In the genomic region with DNA sequence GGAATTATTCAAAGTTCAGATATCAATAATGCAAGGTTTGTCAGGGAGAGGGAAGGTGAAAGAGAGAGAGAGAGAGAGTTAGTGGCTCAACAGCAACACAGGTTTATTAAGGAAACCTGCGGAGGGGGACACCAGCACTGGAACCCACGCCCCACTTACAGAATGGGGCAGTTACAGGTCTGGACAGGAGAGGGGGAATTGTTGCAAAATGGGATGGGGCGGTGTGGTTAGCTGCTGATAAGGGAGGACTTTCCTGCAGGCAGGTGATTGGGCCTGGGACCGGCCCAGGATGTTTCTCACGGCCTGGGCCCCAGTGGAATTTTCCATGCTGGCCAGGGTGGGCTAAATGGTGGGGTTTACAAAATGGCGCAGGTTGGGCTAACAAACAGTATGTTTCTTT, we compare ENCODE assay signal across 39 cellular contexts.
"Had no signal": no experiment of that assay in that cellular context is flagged by ENCODE, and none has a peak within 500 bp of the region (broad histone marks: within the 10 kb centered on the region; RNA-seq: fewer than 3 reads in every experiment).

No MANE protein-coding gene starts in this region.

- H3K4me3 ChIP-seq: adrenal gland, body of pancreas, breast epithelium, cardiac muscle cell, coronary artery, dorsolateral prefrontal cortex, esophagus muscularis mucosa, gastrocnemius medialis, heart left ventricle had no signal

- H3K36me3 ChIP-seq: adrenal gland, breast epithelium, cardiac muscle cell, esophagus muscularis mucosa, gastrocnemius medialis, heart left ventricle, WERI-Rb-1 had no signal

- DNase-seq: activated CD4-positive, alpha-beta memory T cell treated with anti-CD3 and anti-CD28 coated beads for 36 hours; activated CD4-positive, alpha-beta T cell treated with anti-CD3 and anti-CD28 coated beads for 36 hours; activated CD4-positive, alpha-beta T cell treated with anti-CD3 and anti-CD28 coated beads, Interleukin-2, amount 10 ng/mL, durations not matched to agents 24 days and 14 days; activated CD4-positive, CD25-positive, alpha-beta regulatory T cell; activated CD4-positive, CD25-positive, alpha-beta regulatory T cell treated with anti-CD3 and anti-CD28 coated beads, Interleukin-2, amount 50 U/mL, for 72 hours; activated CD8-positive, alpha-beta memory T cell treated with anti-CD3 and anti-CD28 coated beads, Interleukin-2, amount 10 ng/mL, durations not matched to agents 7 days and 5 days; activated CD8-positive, alpha-beta memory T cell treated with anti-CD3 and anti-CD28 coated beads, Interleukin-2, amount 50 U/mL, for 4 hours; activated CD8-positive, alpha-beta T cell treated with anti-CD3 and anti-CD28 coated beads, Interleukin-2, amount 10 ng/mL, durations not matched to agents 7 days and 5 days; activated effector memory CD4-positive, alpha-beta T cell treated with anti-CD3 and anti-CD28 coated beads, Interleukin-2, amount 50 U/mL, for 16 hours; activated naive CD4-positive, alpha-beta T cell treated with anti-CD3 and anti-CD28 coated beads for 36 hours; activated naive CD8-positive, alpha-beta T cell treated with anti-CD3 and anti-CD28 coated beads for 36 hours; activated naive CD8-positive, alpha-beta T cell treated with anti-CD3 and anti-CD28 coated beads, Interleukin-2, amount 50 U/mL, for 24 hours; activated T-cell treated with anti-CD3 and anti-CD28 coated beads, Interleukin-2, amount 50 U/mL, for 1 hour; activated T-cell treated with anti-CD3 and anti-CD28 coated beads, Interleukin-2, amount 50 U/mL, for 48 hours; adrenal gland; amygdala; aorta; body of pancreas; central memory CD4-positive, alpha-beta T cell; dorsolateral prefrontal cortex; effector memory CD4-positive, alpha-beta T cell; erythroblast; foreskin keratinocyte; gastrocnemius medialis; glutamatergic neuron; heart left ventricle; T-helper 1 cell; T-helper 17 cell; T1000; WERI-Rb-1 had no signal

- H3K36me3 Mint-ChIP-seq: activated CD4-positive, alpha-beta memory T cell treated with anti-CD3 and anti-CD28 coated beads for 36 hours; activated CD8-positive, alpha-beta memory T cell treated with anti-CD3 and anti-CD28 coated beads, Interleukin-2, amount 10 ng/mL, durations not matched to agents 7 days and 5 days; activated naive CD4-positive, alpha-beta T cell treated with anti-CD3 and anti-CD28 coated beads, Interleukin-2, amount 50 U/mL, for 24 hours; activated naive CD8-positive, alpha-beta T cell treated with anti-CD3 and anti-CD28 coated beads for 36 hours had no signal

- H3K9me3 ChIP-seq: adrenal gland, body of pancreas, gastrocnemius medialis had no signal

- H3K27ac Mint-ChIP-seq: activated CD4-positive, alpha-beta memory T cell treated with anti-CD3 and anti-CD28 coated beads for 36 hours; activated CD4-positive, alpha-beta T cell treated with anti-CD3 and anti-CD28 coated beads for 36 hours; activated CD4-positive, alpha-beta T cell treated with anti-CD3 and anti-CD28 coated beads, Interleukin-2, amount 10 ng/mL, durations not matched to agents 24 days and 14 days; activated CD8-positive, alpha-beta memory T cell treated with anti-CD3 and anti-CD28 coated beads, Interleukin-2, amount 10 ng/mL, durations not matched to agents 7 days and 5 days; activated CD8-positive, alpha-beta T cell treated with anti-CD3 and anti-CD28 coated beads, Interleukin-2, amount 10 ng/mL, durations not matched to agents 7 days and 5 days; activated naive CD4-positive, alpha-beta T cell treated with anti-CD3 and anti-CD28 coated beads for 36 hours; activated naive CD4-positive, alpha-beta T cell treated with anti-CD3 and anti-CD28 coated beads, Interleukin-2, amount 50 U/mL, for 24 hours; activated naive CD8-positive, alpha-beta T cell treated with anti-CD3 and anti-CD28 coated beads for 36 hours; activated naive CD8-positive, alpha-beta T cell treated with anti-CD3 and anti-CD28 coated beads, Interleukin-2, amount 50 U/mL, for 24 hours; activated T-helper 1 cell treated with anti-CD3 and anti-CD28 coated beads, Interleukin-12 subunit alpha, Interleukin-12 subunit beta, Interleukin-2, Interleukin-4 antibody, amounts not matched to agents 30 ng/mL and 10 ng/mL and 1 ng/mL, durations not matched to agents 14 hours and 24 hours and 36 hours; activated T-helper 2 cell treated with anti-CD3 and anti-CD28 coated beads, Interferon-gamma antibody, Interleukin-2, Interleukin-4, amounts not matched to agents 10 μg/mL and 5 μg/mL and 100 μg/mL, durations not matched to agents 14 hours and 24 hours and 36 hours; dendritic cell treated with granulocyte-macrophage colony-stimulating factor and Interleukin-4, amounts not matched to agents 40 ng/mL and 50 ng/mL, for 4 days; T-helper 17 cell; T-helper 2 cell treated with Interferon-gamma antibody and Interleukin-4, amounts not matched to agents 5 μg/mL and 100 μg/mL, for 36 hours had no signal

- H3K27me3 ChIP-seq: adrenal gland, body of pancreas, breast epithelium, cardiac muscle cell, dorsolateral prefrontal cortex, esophagus muscularis mucosa, foreskin keratinocyte, gastrocnemius medialis, heart left ventricle had no signal

- H3K4me3 Mint-ChIP-seq: activated CD4-positive, alpha-beta memory T cell treated with anti-CD3 and anti-CD28 coated beads for 36 hours; activated CD4-positive, alpha-beta T cell treated with anti-CD3 and anti-CD28 coated beads for 36 hours; activated CD4-positive, alpha-beta T cell treated with anti-CD3 and anti-CD28 coated beads, Interleukin-2, amount 10 ng/mL, durations not matched to agents 24 days and 14 days; activated CD8-positive, alpha-beta memory T cell treated with anti-CD3 and anti-CD28 coated beads, Interleukin-2, amount 10 ng/mL, durations not matched to agents 7 days and 5 days; activated CD8-positive, alpha-beta T cell treated with anti-CD3 and anti-CD28 coated beads, Interleukin-2, amount 10 ng/mL, durations not matched to agents 7 days and 5 days; activated naive CD4-positive, alpha-beta T cell treated with anti-CD3 and anti-CD28 coated beads for 36 hours; activated naive CD4-positive, alpha-beta T cell treated with anti-CD3 and anti-CD28 coated beads, Interleukin-2, amount 50 U/mL, for 24 hours; activated naive CD8-positive, alpha-beta T cell treated with anti-CD3 and anti-CD28 coated beads for 36 hours; activated naive CD8-positive, alpha-beta T cell treated with anti-CD3 and anti-CD28 coated beads, Interleukin-2, amount 50 U/mL, for 24 hours; activated T-helper 1 cell treated with anti-CD3 and anti-CD28 coated beads, Interleukin-12 subunit alpha, Interleukin-12 subunit beta, Interleukin-2, Interleukin-4 antibody, amounts not matched to agents 30 ng/mL and 10 ng/mL and 1 ng/mL, durations not matched to agents 14 hours and 24 hours and 36 hours; dendritic cell treated with granulocyte-macrophage colony-stimulating factor and Interleukin-4, amounts not matched to agents 40 ng/mL and 50 ng/mL, for 4 days; T-helper 17 cell; T-helper 2 cell treated with Interferon-gamma antibody and Interleukin-4, amounts not matched to agents 5 μg/mL and 100 μg/mL, for 36 hours had no signal

- H3K4me1 Mint-ChIP-seq: activated CD4-positive, alpha-beta T cell treated with anti-CD3 and anti-CD28 coated beads for 36 hours; activated CD4-positive, alpha-beta T cell treated with anti-CD3 and anti-CD28 coated beads, Interleukin-2, amount 10 ng/mL, durations not matched to agents 24 days and 14 days; activated CD8-positive, alpha-beta memory T cell treated with anti-CD3 and anti-CD28 coated beads, Interleukin-2, amount 10 ng/mL, durations not matched to agents 7 days and 5 days; activated naive CD4-positive, alpha-beta T cell treated with anti-CD3 and anti-CD28 coated beads, Interleukin-2, amount 50 U/mL, for 24 hours; activated naive CD8-positive, alpha-beta T cell treated with anti-CD3 and anti-CD28 coated beads for 36 hours; activated naive CD8-positive, alpha-beta T cell treated with anti-CD3 and anti-CD28 coated beads, Interleukin-2, amount 50 U/mL, for 24 hours; T-helper 17 cell had no signal

- H3K9me3 Mint-ChIP-seq: activated CD4-positive, alpha-beta memory T cell treated with anti-CD3 and anti-CD28 coated beads for 36 hours; activated CD4-positive, alpha-beta T cell treated with anti-CD3 and anti-CD28 coated beads, Interleukin-2, amount 10 ng/mL, durations not matched to agents 24 days and 14 days; activated naive CD4-positive, alpha-beta T cell treated with anti-CD3 and anti-CD28 coated beads for 36 hours; activated naive CD4-positive, alpha-beta T cell treated with anti-CD3 and anti-CD28 coated beads, Interleukin-2, amount 50 U/mL, for 24 hours; activated naive CD8-positive, alpha-beta T cell treated with anti-CD3 and anti-CD28 coated beads for 36 hours; activated T-helper 1 cell treated with anti-CD3 and anti-CD28 coated beads, Interleukin-12 subunit alpha, Interleukin-12 subunit beta, Interleukin-2, Interleukin-4 antibody, amounts not matched to agents 30 ng/mL and 10 ng/mL and 1 ng/mL, durations not matched to agents 14 hours and 24 hours and 36 hours; activated T-helper 2 cell treated with anti-CD3 and anti-CD28 coated beads, Interferon-gamma antibody, Interleukin-2, Interleukin-4, amounts not matched to agents 10 μg/mL and 5 μg/mL and 100 μg/mL, durations not matched to agents 14 hours and 24 hours and 36 hours; T-helper 2 cell treated with Interferon-gamma antibody and Interleukin-4, amounts not matched to agents 5 μg/mL and 100 μg/mL, for 36 hours had no signal

- H3K27me3 Mint-ChIP-seq: activated CD4-positive, alpha-beta memory T cell treated with anti-CD3 and anti-CD28 coated beads for 36 hours; activated CD4-positive, alpha-beta T cell treated with anti-CD3 and anti-CD28 coated beads for 36 hours; activated CD4-positive, alpha-beta T cell treated with anti-CD3 and anti-CD28 coated beads, Interleukin-2, amount 10 ng/mL, durations not matched to agents 24 days and 14 days; activated CD8-positive, alpha-beta memory T cell treated with anti-CD3 and anti-CD28 coated beads, Interleukin-2, amount 10 ng/mL, durations not matched to agents 7 days and 5 days; activated naive CD4-positive, alpha-beta T cell treated with anti-CD3 and anti-CD28 coated beads, Interleukin-2, amount 50 U/mL, for 24 hours; activated naive CD8-positive, alpha-beta T cell treated with anti-CD3 and anti-CD28 coated beads for 36 hours; activated naive CD8-positive, alpha-beta T cell treated with anti-CD3 and anti-CD28 coated beads, Interleukin-2, amount 50 U/mL, for 24 hours; dendritic cell treated with granulocyte-macrophage colony-stimulating factor and Interleukin-4, amounts not matched to agents 40 ng/mL and 50 ng/mL, for 4 days; T-helper 17 cell had no signal

- H3K4me1 ChIP-seq: adrenal gland, body of pancreas, breast epithelium, esophagus muscularis mucosa, foreskin keratinocyte, gastrocnemius medialis, heart left ventricle had no signal

- ATAC-seq: activated CD4-positive, alpha-beta T cell treated with anti-CD3 and anti-CD28 coated beads for 36 hours; activated CD8-positive, alpha-beta memory T cell treated with anti-CD3 and anti-CD28 coated beads, Interleukin-2, amount 10 ng/mL, durations not matched to agents 7 days and 5 days; activated CD8-positive, alpha-beta T cell treated with anti-CD3 and anti-CD28 coated beads, Interleukin-2, amount 10 ng/mL, durations not matched to agents 7 days and 5 days; activated naive CD8-positive, alpha-beta T cell treated with anti-CD3 and anti-CD28 coated beads, Interleukin-2, amount 50 U/mL, for 24 hours; body of pancreas; foreskin keratinocyte; gastrocnemius medialis; heart left ventricle; T-helper 17 cell had no signal

- H3K27ac ChIP-seq: adrenal gland, body of pancreas, breast epithelium, cardiac muscle cell, coronary artery, dorsolateral prefrontal cortex, esophagus muscularis mucosa, foreskin keratinocyte, gastrocnemius medialis, heart left ventricle, WERI-Rb-1 had no signal
